Comparison of ENCODE assay signal across 20 cellular contexts in the genomic region with DNA sequence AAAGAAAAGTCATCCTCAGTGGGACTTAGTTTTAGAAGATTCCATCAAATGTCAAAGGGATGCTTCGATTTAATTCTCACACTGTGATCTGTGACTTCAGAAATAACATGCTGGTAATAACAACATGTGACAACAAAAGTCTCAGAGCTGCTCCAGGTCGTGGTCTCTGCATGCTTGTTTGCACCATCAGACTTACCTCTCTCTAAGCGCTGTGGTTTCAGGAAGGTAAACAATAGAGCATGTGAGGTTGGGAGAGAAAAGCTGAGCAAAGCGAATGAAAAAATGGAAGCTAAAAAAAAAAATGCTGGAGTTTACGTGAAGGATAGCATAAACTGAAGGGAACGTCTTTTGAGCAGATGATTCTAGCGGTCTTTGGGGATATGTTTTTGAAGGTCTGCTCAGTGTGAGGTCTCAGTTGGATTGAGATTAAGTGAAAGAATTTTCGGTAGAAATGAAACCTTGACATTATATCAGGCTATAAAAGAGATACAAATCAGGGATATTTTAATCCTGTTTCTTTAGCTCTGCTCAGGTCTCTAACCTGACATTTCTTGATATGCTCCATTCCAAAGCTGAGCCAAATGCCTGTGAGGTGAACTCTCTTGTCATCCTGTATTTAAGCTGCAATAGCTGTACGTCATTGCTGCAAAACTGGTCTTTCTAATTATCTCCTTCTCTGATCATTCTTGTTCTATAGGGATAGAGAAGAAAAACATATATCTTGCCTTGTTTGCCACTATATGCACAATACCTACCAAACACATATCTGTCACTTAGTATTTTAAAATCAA.
"Had no signal": no experiment of that assay in that cellular context is flagged by ENCODE, and none has a peak within 500 bp of the region (broad histone marks: within the 10 kb centered on the region; RNA-seq: fewer than 3 reads in every experiment).

No MANE protein-coding gene starts in this region.

- H3K4me3 ChIP-seq: colonic mucosa, dorsolateral prefrontal cortex, esophagus squamous epithelium, right lobe of liver, spleen, testis, tibial nerve had no signal

- ATAC-seq: natural killer cell; right lobe of liver; stimulated activated memory B cell treated with anti-CD40 and anti-IgM and Interleukin-4, amounts not matched to agents 10 μg/mL and 1 μg/mL and 100 μg/mL, for 72 hours had no signal

- H3K27me3 ChIP-seq: colonic mucosa, esophagus squamous epithelium, right lobe of liver, spleen, testis, tibial nerve had no signal

- H3K4me1 ChIP-seq: colonic mucosa, right lobe of liver, spleen had no signal

- DNase-seq: colonic mucosa; dorsolateral prefrontal cortex; effector CD8-positive, alpha-beta T cell; esophagus squamous epithelium; foreskin fibroblast; head of caudate nucleus; hypothalamus; kidney glomerular epithelial cell; mammary epithelial cell; natural killer cell; retina; right lobe of liver; spleen; stimulated activated CD4-positive, alpha-beta T cell treated with anti-CD3 and anti-CD28 coated beads, Interleukin-15, amount 100 ng/mL, for 24 hours; stimulated activated CD4-positive, alpha-beta T cell treated with anti-CD3 and anti-CD28 coated beads, Interleukin-1b, Interleukin-23, amount 100 ng/mL, for 48 hours; stimulated activated CD4-positive, alpha-beta T cell treated with anti-CD3 and anti-CD28 coated beads, Interleukin-4, amount 100 ng/mL, for 24 hours; testis had no signal

- H3K9me3 ChIP-seq: colonic mucosa, esophagus squamous epithelium, right lobe of liver, testis had no signal

- H3K36me3 ChIP-seq: colonic mucosa, right lobe of liver had no signal

- H3K27ac ChIP-seq: colonic mucosa, dorsolateral prefrontal cortex, epithelial cell of prostate, right lobe of liver, spleen had no signal
